10 cellular contexts compared by ENCODE assay signal in the genomic region with DNA sequence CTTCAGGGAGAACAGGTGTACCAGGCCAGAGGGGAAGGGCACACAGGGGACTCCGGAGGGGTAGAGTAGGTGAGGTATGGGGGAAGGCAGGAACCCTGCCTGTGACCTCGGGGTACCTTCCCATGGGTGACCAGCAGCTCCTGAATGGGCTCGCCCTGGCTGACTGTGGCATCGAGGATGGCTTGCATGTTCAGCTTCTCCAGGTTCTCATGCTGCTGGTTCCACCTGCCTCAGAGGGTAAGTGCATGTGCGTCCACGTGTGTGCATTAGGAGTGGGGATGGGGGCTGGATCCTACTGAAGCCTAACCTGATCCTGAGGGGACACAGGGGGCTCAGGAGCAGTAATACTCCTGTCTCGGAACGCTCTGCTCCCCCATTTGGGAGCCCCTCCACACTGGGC. TPM values are rescaled to one million over a fixed set of nuclear protein-coding genes. Genes with fewer than 3 reads are reported as not detected.
A peak's percentile ranks its signal among the peaks of the same experiment; 100 is the strongest.
DNase-seq lines count a peak whose midpoint lies in the region; ATAC-seq and TF ChIP-seq lines count a peak whose summit lies in the region.
"Had no signal": no experiment of that assay in that cellular context is flagged by ENCODE, and none has a peak within 500 bp of the region (broad histone marks: within the 10 kb centered on the region; RNA-seq: fewer than 3 reads in every experiment).

No MANE protein-coding gene starts in this region.

- no peaks in the 10 kb centered on the region for H3K27me3 ChIP-seq in IMR-90 (ENCODE audit: control insufficient read depth, insufficient read depth, low read length)
- peaks cover 67% of the 10 kb centered on the region for H3K27me3 ChIP-seq in ectodermal cell (ENCODE audit: control insufficient read depth, insufficient read depth, low read length, poor library complexity, severe bottlenecking)
- H3K27me3 ChIP-seq in effector memory CD4-positive, alpha-beta T cell (replicated peaks; ENCODE audit: control insufficient read depth, insufficient read depth, low read length, poor library complexity, severe bottlenecking) = no peaks in the 10 kb centered on the region

- no peak overlapping the region for H3K4ac ChIP-seq in IMR-90 (ENCODE audit: low read depth, low read length)

- H3K18ac ChIP-seq in IMR-90 (ENCODE audit: low read depth, low read length) = no peak overlapping the region

- H3K9me3 Mint-ChIP-seq in nephron progenitor cell = peaks cover 4% of the 10 kb centered on the region

- no peak for TF ChIP-seq POLR2A in IMR-90 (IDR thresholded peaks at IDR 0.05; ENCODE audit: low read depth, low read length)

- H2AK5ac ChIP-seq in IMR-90 (ENCODE audit: low read depth, low read length) = no peak overlapping the region

- H4K5ac ChIP-seq in IMR-90 (ENCODE audit: low read depth, low read length) = no peak overlapping the region

- TF ChIP-seq RAD21 in IMR-90 (IDR thresholded peaks at IDR 0.05; ENCODE audit: low read length) = no peak

- H2BK5ac ChIP-seq in IMR-90 (ENCODE audit: low read depth, low read length, poor library complexity, severe bottlenecking) = no peak overlapping the region

- ATAC-seq in IMR-90 (ENCODE audit: low read depth) (no peak), GM18873 (IDR thresholded peaks at IDR 0.05; ENCODE audit: low FRiP score, unreplicated experiment) (no peak)

- H3K9ac ChIP-seq in IMR-90 (ENCODE audit: low read depth, low read length) = no peak overlapping the region

- dilution Hi-C loops in IMR-90 (cut with HindIII; ENCODE audit: low sequenced_read_pairs, unreplicated experiment) = no loop called here

- peaks cover 2% of the 10 kb centered on the region for H4K20me1 ChIP-seq in IMR-90 (ENCODE audit: insufficient read depth, low read length)

- no peak overlapping the region for H4K91ac ChIP-seq in IMR-90 (ENCODE audit: insufficient read depth, low read depth, low read length)

- H2AK9ac ChIP-seq in IMR-90 (replicated peaks; ENCODE audit: low read depth, low read length, poor library complexity) = no peak overlapping the region

- H3K4me3 ChIP-seq in AG10803 (ENCODE audit: low read length) (peak overlapping the region; percentile 64), IMR-90 (ENCODE audit: insufficient read depth, low read depth, low read length) (peak overlapping the region; percentile 48; the same call in 1 of the 2 replicates), ectodermal cell (ENCODE audit: insufficient read depth, low read depth, low read length) (peak overlapping the region; percentile 37)
- no peak overlapping the region for H3K4me3 ChIP-seq in effector memory CD4-positive, alpha-beta T cell (ENCODE audit: insufficient read depth, low read depth, low read length, poor library complexity, severe bottlenecking)

- DNase-seq in AG10803 (ENCODE audit: low read depth) (no peak), IMR-90 (no peak), nephron progenitor cell (no peak), DMS153 (lab: John Stamatoyannopoulos, UW) (no peak), DMS114 treated with DMSO at 0.1 percent for 48 hours (lab: John Stamatoyannopoulos, UW; ENCODE audit: unreplicated experiment) (no peak)
- no peak for DNase-seq in effector memory CD4-positive, alpha-beta T cell
- DNase-seq: DMS53, NCI-H526 treated with DMSO at 0.1 percent for 48 hours had no signal

- peak overlapping the region; percentile 99 for H3K4me2 ChIP-seq in IMR-90 (ENCODE audit: low read depth, low read length)

- H3K9me1 ChIP-seq in IMR-90 (ENCODE audit: insufficient read depth, low read length) = no peaks in the 10 kb centered on the region; the same call in none of the 2 replicates

- peaks cover 9 to 20% of the 10 kb centered on the region in 2 experiments for H3K79me1 ChIP-seq in IMR-90 (ENCODE audit: low read depth in 1 of 2, low read length in 2 of 2)

- no peak overlapping the region for H3K14ac ChIP-seq in IMR-90 (replicated peaks; ENCODE audit: low read depth, low read length)

- intact Hi-C loops in IMR-90 (cut with micrococcal nuclease) = loop anchor here (5.0 kb wide), 1 partner anchor 1042 kb away; a partner anchor contains a TSS

- H3K9me3 ChIP-seq in IMR-90 (ENCODE audit: control insufficient read depth, insufficient read depth, low read length) (no peaks in the 10 kb centered on the region), ectodermal cell (ENCODE audit: control insufficient read depth, low read length) (no peaks in the 10 kb centered on the region)
- no peaks in the 10 kb centered on the region for H3K9me3 ChIP-seq in effector memory CD4-positive, alpha-beta T cell (ENCODE audit: control insufficient read depth, low read length)

- no TSS peak for BruUV-seq in IMR-90 (replicated peaks; lab: Mats Ljungman, UMichigan)

- H3K36me3 ChIP-seq in IMR-90 (ENCODE audit: control insufficient read depth, insufficient read depth, low read length) (peaks cover 9% of the 10 kb centered on the region; the same call in 1 of the 2 replicates), ectodermal cell (ENCODE audit: control insufficient read depth, insufficient read depth, low read length) (peaks cover 5% of the 10 kb centered on the region)
- peaks cover 16% of the 10 kb centered on the region for H3K36me3 ChIP-seq in effector memory CD4-positive, alpha-beta T cell (ENCODE audit: control insufficient read depth, insufficient read depth, low read length)

- CTCF ChIA-PET in IMR-90 (lab: Yijun Ruan, JAX) = interaction anchor here (0.6 kb wide), 1 partner anchor 197 kb away, joined by 5 read pairs; no protein-coding TSS in a partner anchor

- H2AFZ ChIP-seq in IMR-90 (replicated peaks; ENCODE audit: low read length, poor library complexity) = peak overlapping the region; percentile 95

- peaks cover 11% of the 10 kb centered on the region for H3K4me1 Mint-ChIP-seq in nephron progenitor cell

- H2BK120ac ChIP-seq in IMR-90 (ENCODE audit: low read depth, low read length) = no peak overlapping the region

- WGBS in IMR-90 (ENCODE audit: extremely low coverage in 2 of 2, insufficient read length in 1 of 2), 2 experiments = 100% methylated on average over 1 of the region's 8 CpGs; no CpG with 5 or more reads in 1 of the 2 experiments
- WGBS in ectodermal cell, 2 experiments = 64 to 69% methylated on average over 8 of the region's 8 CpGs

- H4K8ac ChIP-seq in IMR-90 (ENCODE audit: low read depth in 2 of 2, low read length in 2 of 2) = no peak overlapping the region

- peak overlapping the region; percentile 82 for H3K4me3 Mint-ChIP-seq in nephron progenitor cell

- H3K27ac Mint-ChIP-seq in nephron progenitor cell = no peak overlapping the region

- no peak overlapping the region for H2BK20ac ChIP-seq in IMR-90 (ENCODE audit: low read depth, low read length)

- no peak for TF ChIP-seq CTCF in AG10803 (conservative IDR thresholded peaks at IDR 0.05; ENCODE audit: low read length)
- no peak for TF ChIP-seq CTCF in IMR-90 (conservative IDR thresholded peaks at IDR 0.05; ENCODE audit: low read depth, low read length)
- TF ChIP-seq CTCF in nephron progenitor cell (IDR thresholded peaks at IDR 0.05) = no peak

- H3K23ac ChIP-seq in IMR-90 (ENCODE audit: low read depth, low read length) = no peak overlapping the region

- H2BK15ac ChIP-seq in IMR-90 (ENCODE audit: low read depth, low read length) = no peak overlapping the region

- H3K36me3 Mint-ChIP-seq in nephron progenitor cell (ENCODE audit: low read depth) = peaks cover 7% of the 10 kb centered on the region

- POLR2A ChIA-PET in IMR-90 (lab: Charles Lee; ENCODE audit: unreplicated experiment) = no interaction called here

- H3K4me1 ChIP-seq in IMR-90 (ENCODE audit: control insufficient read depth, insufficient read depth, low read length) (peaks cover 15% of the 10 kb centered on the region), ectodermal cell (ENCODE audit: control insufficient read depth, insufficient read depth, low read length) (peaks cover 2% of the 10 kb centered on the region)
- H3K4me1 ChIP-seq in effector memory CD4-positive, alpha-beta T cell (ENCODE audit: control insufficient read depth, insufficient read depth, low read length, poor library complexity, severe bottlenecking) = peaks cover 44% of the 10 kb centered on the region

- H3K27ac ChIP-seq in IMR-90 (ENCODE audit: insufficient read depth, low read length) (no peak overlapping the region), ectodermal cell (ENCODE audit: insufficient read depth, low read depth, low read length, poor library complexity, severe bottlenecking) (no peak overlapping the region)
- H3K27ac ChIP-seq in effector memory CD4-positive, alpha-beta T cell (ENCODE audit: insufficient read depth, low read length, poor library complexity, severe bottlenecking) = no peak overlapping the region

- H3K27me3 Mint-ChIP-seq in nephron progenitor cell (ENCODE audit: low read depth, poor library complexity) = peaks cover 69% of the 10 kb centered on the region

- no peak overlapping the region for H3K56ac ChIP-seq in IMR-90 (ENCODE audit: extremely low read depth, insufficient read depth, low read length)

- in situ Hi-C loops in IMR-90 (cut with MboI; ENCODE audit: low sequenced_read_pairs) = loop anchor here (5.0 to 25.0 kb wide), 4 partner anchors 202 to 1817 kb away; a partner anchor contains a TSS

RNA-seq across cellular contexts. Expression of a gene that starts 0.5 kb away (rescaled TPM):
- total RNA-seq in IMR-90 (2012; rRNA removed) = 0.83 and 1.1 TPM in 2 replicates
- 1.1 and 1.4 TPM in 2 replicates for polyA plus RNA-seq in IMR-90 (2012; rRNA removed)
- 1.3 and 2.1 TPM in 2 replicates for polyA plus RNA-seq in IMR-90 (2012; cell fraction: cytosol; rRNA removed)
- polyA plus RNA-seq in IMR-90 (2012; cell fraction: nucleus; rRNA removed; ENCODE audit: low replicate concordance) = 2.2 and 2.7 TPM in 2 replicates
- polyA plus RNA-seq in ectodermal cell (2013, experiment 1 of 4) = 3.7 TPM
- polyA plus RNA-seq in ectodermal cell (2013, experiment 2 of 4) = 2.0 TPM
- polyA plus RNA-seq in ectodermal cell (2013, experiment 3 of 4) = 1.4 TPM
- 3.9 TPM for polyA plus RNA-seq in ectodermal cell (2013, experiment 4 of 4)

RNA-seq across cellular contexts. Expression of a gene that starts 4.4 kb away (rescaled TPM):
- 17.4 and 18.3 TPM in 2 replicates for total RNA-seq in IMR-90 (2012; rRNA removed)
- polyA plus RNA-seq in IMR-90 (2012; rRNA removed) = 53.4 and 55.6 TPM in 2 replicates
- polyA plus RNA-seq in IMR-90 (2012; cell fraction: cytosol; rRNA removed) = 48.6 and 60.5 TPM in 2 replicates
- polyA plus RNA-seq in IMR-90 (2012; cell fraction: nucleus; rRNA removed; ENCODE audit: low replicate concordance) = 77.2 and 105 TPM in 2 replicates
- 15.4 TPM for polyA plus RNA-seq in ectodermal cell (2013, experiment 1 of 4)
- polyA plus RNA-seq in ectodermal cell (2013, experiment 2 of 4) = 12.1 TPM
- polyA plus RNA-seq in ectodermal cell (2013, experiment 3 of 4) = 12.7 TPM
- 12.2 TPM for polyA plus RNA-seq in ectodermal cell (2013, experiment 4 of 4)

RNA-seq across cellular contexts. Expression of a gene that starts 5.6 kb away (rescaled TPM):
- total RNA-seq in IMR-90 (2012; rRNA removed) = 27.5 and 38.7 TPM in 2 replicates
- 38.3 and 38.5 TPM in 2 replicates for polyA plus RNA-seq in IMR-90 (2012; rRNA removed)
- 25.2 and 33.3 TPM in 2 replicates for polyA plus RNA-seq in IMR-90 (2012; cell fraction: cytosol; rRNA removed)
- polyA plus RNA-seq in IMR-90 (2012; cell fraction: nucleus; rRNA removed; ENCODE audit: low replicate concordance) = 62.9 and 100 TPM in 2 replicates
- polyA plus RNA-seq in ectodermal cell (2013, experiment 1 of 4) = 30.4 TPM
- polyA plus RNA-seq in ectodermal cell (2013, experiment 2 of 4) = 28.8 TPM
- polyA plus RNA-seq in ectodermal cell (2013, experiment 3 of 4) = 36.7 TPM
- 31.7 TPM for polyA plus RNA-seq in ectodermal cell (2013, experiment 4 of 4)

RNA-seq across cellular contexts. Expression of a gene that starts 5.7 kb away (rescaled TPM):
- total RNA-seq in IMR-90 (2012; rRNA removed) = 26.1 and 29.2 TPM in 2 replicates
- 31.7 and 41.5 TPM in 2 replicates for polyA plus RNA-seq in IMR-90 (2012; rRNA removed)
- polyA plus RNA-seq in IMR-90 (2012; cell fraction: cytosol; rRNA removed) = 28.2 and 48.4 TPM in 2 replicates
- polyA plus RNA-seq in IMR-90 (2012; cell fraction: nucleus; rRNA removed; ENCODE audit: low replicate concordance) = 41.4 and 73.4 TPM in 2 replicates
- polyA plus RNA-seq in ectodermal cell (2013, experiment 1 of 4) = 12.2 TPM
- 15.1 TPM for polyA plus RNA-seq in ectodermal cell (2013, experiment 2 of 4)
- 13.3 TPM for polyA plus RNA-seq in ectodermal cell (2013, experiment 3 of 4)
- 14.4 TPM for polyA plus RNA-seq in ectodermal cell (2013, experiment 4 of 4)

RNA-seq across cellular contexts. Expression of a gene that starts 14.3 kb away (rescaled TPM):
- 35.3 and 35.6 TPM in 2 replicates for total RNA-seq in IMR-90 (2012; rRNA removed)
- 47.3 and 54.3 TPM in 2 replicates for polyA plus RNA-seq in IMR-90 (2012; rRNA removed)
- 52.1 and 61.0 TPM in 2 replicates for polyA plus RNA-seq in IMR-90 (2012; cell fraction: cytosol; rRNA removed)
- 14.6 and 28.3 TPM in 2 replicates for polyA plus RNA-seq in IMR-90 (2012; cell fraction: nucleus; rRNA removed; ENCODE audit: low replicate concordance)
- 25.8 TPM for polyA plus RNA-seq in ectodermal cell (2013, experiment 1 of 4)
- 29.5 TPM for polyA plus RNA-seq in ectodermal cell (2013, experiment 2 of 4)
- 25.7 TPM for polyA plus RNA-seq in ectodermal cell (2013, experiment 3 of 4)
- 29.0 TPM for polyA plus RNA-seq in ectodermal cell (2013, experiment 4 of 4)
